ENCODE assay signal across 23 cellular contexts in the genomic region with DNA sequence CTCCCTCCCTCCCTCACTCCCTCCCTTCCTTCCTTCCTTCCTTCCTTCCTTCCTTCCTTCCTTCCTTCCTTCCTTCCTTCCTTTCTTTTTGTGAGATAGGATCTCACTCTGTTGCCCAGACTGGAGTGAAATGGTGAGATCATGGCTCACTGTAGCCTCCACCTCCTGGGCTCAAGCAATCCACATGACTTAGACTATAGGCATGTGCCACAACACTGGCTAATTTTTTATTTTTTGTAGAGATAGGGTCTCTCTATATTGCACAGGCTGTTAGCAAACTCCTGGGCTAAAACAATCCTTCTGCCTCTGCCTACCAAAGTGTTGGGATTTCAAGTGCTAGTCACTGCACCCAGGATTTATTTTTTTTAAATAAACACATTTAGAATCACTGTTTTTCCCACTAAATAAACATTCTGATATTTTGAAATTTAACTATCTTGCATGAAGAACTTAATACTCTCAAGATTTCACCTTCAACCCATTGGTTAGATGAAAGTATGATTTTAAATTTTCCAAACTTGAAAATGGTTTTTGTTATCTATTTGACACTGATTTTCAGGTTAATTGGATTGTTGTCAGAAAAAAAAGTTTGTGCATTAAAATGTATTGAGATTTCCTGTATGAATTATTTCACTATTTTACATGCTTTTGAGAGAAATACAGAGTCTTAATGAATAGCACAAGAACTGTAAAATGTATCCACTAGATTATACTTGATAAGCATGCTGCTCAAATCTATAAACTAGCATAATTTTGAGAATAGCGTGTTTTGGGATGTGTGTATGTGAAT.
"Had no signal": no experiment of that assay in that cellular context is flagged by ENCODE, and none has a peak within 500 bp of the region (broad histone marks: within the 10 kb centered on the region; RNA-seq: fewer than 3 reads in every experiment).

No MANE protein-coding gene starts in this region.

- H3K4me1 Mint-ChIP-seq: immature natural killer cell; naive thymus-derived CD4-positive, alpha-beta T cell had no signal

- H3K27ac ChIP-seq: coronary artery, dorsolateral prefrontal cortex, epithelial cell of prostate, esophagus squamous epithelium, gastrocnemius medialis, heart left ventricle, hepatocyte, left lung, lower lobe of right lung had no signal

- H3K9me3 ChIP-seq: esophagus squamous epithelium, gastrocnemius medialis, lower lobe of right lung had no signal

- H3K79me2 ChIP-seq: hepatocyte had no signal

- DNase-seq: dermis blood vessel endothelial cell; dorsolateral prefrontal cortex; effector CD4-positive, alpha-beta T cell; effector memory CD4-positive, alpha-beta T cell; erythroblast; esophagus squamous epithelium; foreskin fibroblast; foreskin melanocyte; gastrocnemius medialis; heart left ventricle; hypothalamus; immature natural killer cell; islet precursor cell; left cardiac atrium; left lung; left ventricle myocardium superior; lower lobe of right lung; mesendoderm; midbrain; naive thymus-derived CD4-positive, alpha-beta T cell had no signal

- H3K36me3 Mint-ChIP-seq: immature natural killer cell had no signal

- H3K36me3 ChIP-seq: esophagus squamous epithelium, gastrocnemius medialis, heart left ventricle, left lung, lower lobe of right lung had no signal

- H3K27me3 ChIP-seq: dorsolateral prefrontal cortex, esophagus squamous epithelium, gastrocnemius medialis, heart left ventricle, hepatocyte, left lung had no signal

- H3K4me2 ChIP-seq: hepatocyte had no signal

- H2AFZ ChIP-seq: hepatocyte had no signal

- H3K27ac Mint-ChIP-seq: immature natural killer cell; naive thymus-derived CD4-positive, alpha-beta T cell had no signal

- H3K4me3 Mint-ChIP-seq: immature natural killer cell; naive thymus-derived CD4-positive, alpha-beta T cell had no signal

- H3K4me1 ChIP-seq: esophagus squamous epithelium, gastrocnemius medialis, heart left ventricle, left lung, lower lobe of right lung had no signal

- H3K4me3 ChIP-seq: coronary artery, dorsolateral prefrontal cortex, esophagus squamous epithelium, gastrocnemius medialis, heart left ventricle, hepatocyte, left lung, lower lobe of right lung had no signal
